ENCODE assay signal across 11 cellular contexts in genomic region chr1:28860332-28861073, GRCh38. TPM values are rescaled to one million over a fixed set of nuclear protein-coding genes. Genes with fewer than 3 reads are reported as not detected.
DNase-seq lines count a peak whose midpoint lies in the region; ATAC-seq and TF ChIP-seq lines count a peak whose summit lies in the region.
"Had no signal": no experiment of that assay in that cellular context is flagged by ENCODE, and none has a peak within 500 bp of the region (broad histone marks: within the 10 kb centered on the region; RNA-seq: fewer than 3 reads in every experiment).

No MANE protein-coding gene starts in this region.

- TF ChIP-seq CTCF in foreskin keratinocyte (conservative IDR thresholded peaks at IDR 0.05): no peak

- no peak overlapping the region for H3K4me3 Mint-ChIP-seq in activated CD8-positive, alpha-beta memory T cell treated with anti-CD3 and anti-CD28 coated beads, Interleukin-2, amount 10 ng/mL, durations not matched to agents 7 days and 5 days
- H3K4me3 Mint-ChIP-seq: CD4-positive, CD25-positive, alpha-beta regulatory T cell had no signal

- peaks cover 29% of the 10 kb centered on the region for H3K27me3 ChIP-seq in foreskin keratinocyte

- CTCF ChIA-PET in activated CD8-positive, alpha-beta memory T cell treated with anti-CD3 and anti-CD28 coated beads, Interleukin-2, amount 10 ng/mL, durations not matched to agents 7 days and 5 days (lab: Charles Lee): interaction anchor here (0.9 to 1.6 kb wide), 2 partner anchors 16 kb away, joined by 3 to 8 read pairs; no protein-coding TSS in a partner anchor

- no peaks in the 10 kb centered on the region for H3K9me3 Mint-ChIP-seq in activated CD8-positive, alpha-beta memory T cell treated with anti-CD3 and anti-CD28 coated beads, Interleukin-2, amount 10 ng/mL, durations not matched to agents 7 days and 5 days (ENCODE audit: low read depth)
- H3K9me3 Mint-ChIP-seq: CD4-positive, CD25-positive, alpha-beta regulatory T cell had no signal

- no peaks in the 10 kb centered on the region for H3K4me1 Mint-ChIP-seq in activated CD8-positive, alpha-beta memory T cell treated with anti-CD3 and anti-CD28 coated beads, Interleukin-2, amount 10 ng/mL, durations not matched to agents 7 days and 5 days
- H3K4me1 Mint-ChIP-seq: CD4-positive, CD25-positive, alpha-beta regulatory T cell had no signal

- DNase-seq in DMS 273 (lab: John Stamatoyannopoulos, UW; ENCODE audit: unreplicated experiment) (peak; percentile 92), NOMO-1 treated with DMSO at 0.1 percent for 48 hours (lab: John Stamatoyannopoulos, UW; ENCODE audit: unreplicated experiment) (peak; percentile 62), foreskin keratinocyte (peak; percentile 72 to 84), NCI-H1092 (lab: John Stamatoyannopoulos, UW) (no peak)
- DNase-seq in activated CD8-positive, alpha-beta memory T cell treated with anti-CD3 and anti-CD28 coated beads, Interleukin-2, amount 10 ng/mL, durations not matched to agents 7 days and 5 days: no peak
- no peak for DNase-seq in activated effector memory CD4-positive, alpha-beta T cell treated with Interleukin-2 at 50 U/mL for 16 hours
- DNase-seq: activated CD4-positive, CD25-positive, alpha-beta regulatory T cell treated with anti-CD3 and anti-CD28 coated beads, Interleukin-2, amount 50 U/mL, for 72 hours; CD4-positive, CD25-positive, alpha-beta regulatory T cell; NCI-H2107 had no signal

- peak; percentile 40 for ATAC-seq in HG02759 (IDR thresholded peaks at IDR 0.05; ENCODE audit: unreplicated experiment)
- peak; percentile 72 for ATAC-seq in foreskin keratinocyte
- ATAC-seq in GM19395 (IDR thresholded peaks at IDR 0.05; ENCODE audit: unreplicated experiment): no peak
- no peak for ATAC-seq in activated CD8-positive, alpha-beta memory T cell treated with anti-CD3 and anti-CD28 coated beads, Interleukin-2, amount 10 ng/mL, durations not matched to agents 7 days and 5 days

- no peaks in the 10 kb centered on the region for H3K36me3 Mint-ChIP-seq in activated CD8-positive, alpha-beta memory T cell treated with anti-CD3 and anti-CD28 coated beads, Interleukin-2, amount 10 ng/mL, durations not matched to agents 7 days and 5 days
- H3K36me3 Mint-ChIP-seq: CD4-positive, CD25-positive, alpha-beta regulatory T cell had no signal

- H3K27ac Mint-ChIP-seq in activated CD8-positive, alpha-beta memory T cell treated with anti-CD3 and anti-CD28 coated beads, Interleukin-2, amount 10 ng/mL, durations not matched to agents 7 days and 5 days: no peak overlapping the region
- H3K27ac Mint-ChIP-seq: CD4-positive, CD25-positive, alpha-beta regulatory T cell had no signal

- no peaks in the 10 kb centered on the region for H3K4me1 ChIP-seq in foreskin keratinocyte

- H3K27me3 Mint-ChIP-seq in activated CD8-positive, alpha-beta memory T cell treated with anti-CD3 and anti-CD28 coated beads, Interleukin-2, amount 10 ng/mL, durations not matched to agents 7 days and 5 days: peaks cover 6% of the 10 kb centered on the region

- H3K27ac ChIP-seq in foreskin keratinocyte: no peak overlapping the region

RNA-seq across cellular contexts. Expression of gene OPRD1, which starts 48.5 kb away (rescaled TPM):
- not detected in 2 replicates for total RNA-seq in foreskin keratinocyte
- not detected in 2 replicates for polyA plus RNA-seq in foreskin keratinocyte
- total RNA-seq in activated CD8-positive, alpha-beta memory T cell treated with anti-CD3 and anti-CD28 coated beads, Interleukin-2, amount 10 ng/mL, durations not matched to agents 7 days and 5 days: not detected
- total RNA-seq: CD4-positive, CD25-positive, alpha-beta regulatory T cell had no signal

RNA-seq across cellular contexts. Expression of gene EPB41, which starts 53.9 kb away (rescaled TPM):
- total RNA-seq in foreskin keratinocyte: 16.1 and 16.8 TPM in 2 replicates
- 3.3 and 3.7 TPM in 2 replicates for polyA plus RNA-seq in foreskin keratinocyte
- 10 to 100 TPM; 73.7 to 83.8 TPM for total RNA-seq in activated CD8-positive, alpha-beta memory T cell treated with anti-CD3 and anti-CD28 coated beads, Interleukin-2, amount 10 ng/mL, durations not matched to agents 7 days and 5 days

Comparison
In these comparisons a context has a peak if more than half of its experiments do, and no peak if none do; other contexts are left out.
1. DNase-seq: peak in DMS 273 (single experiment), NOMO-1 treated with DMSO at 0.1 percent for 48 hours (single experiment) and foreskin keratinocyte (2 of 2); none in NCI-H1092 (single experiment), activated CD8-positive, alpha-beta memory T cell treated with anti-CD3 and anti-CD28 coated beads, Interleukin-2, amount 10 ng/mL, durations not matched to agents 7 days and 5 days (single experiment) and activated effector memory CD4-positive, alpha-beta T cell treated with Interleukin-2 at 50 U/mL for 16 hours (single experiment).
2. ATAC-seq: peak in HG02759 (single experiment) and foreskin keratinocyte (single experiment); none in GM19395 (single experiment) and activated CD8-positive, alpha-beta memory T cell treated with anti-CD3 and anti-CD28 coated beads, Interleukin-2, amount 10 ng/mL, durations not matched to agents 7 days and 5 days (single experiment).